19 cellular contexts compared by ENCODE assay signal in genomic region chr4:121819216-121819980, GRCh38. TPM values are rescaled to one million over a fixed set of nuclear protein-coding genes. Genes with fewer than 3 reads are reported as not detected.
A peak's percentile ranks its signal among the peaks of the same experiment; 100 is the strongest.
DNase-seq lines count a peak whose midpoint lies in the region; ATAC-seq and TF ChIP-seq lines count a peak whose summit lies in the region.
"Had no signal": no experiment of that assay in that cellular context is flagged by ENCODE, and none has a peak within 500 bp of the region (broad histone marks: within the 10 kb centered on the region; RNA-seq: fewer than 3 reads in every experiment).

No MANE protein-coding gene starts in this region.

- POLR2A ChIA-PET in SK-N-SH (lab: Yijun Ruan, JAX) = interaction anchor here (0.6 kb wide), 1 partner anchor 18 kb away, joined by 3 read pairs; the partner anchor contains the start of gene EXOSC9

- H3K9me3 ChIP-seq in SK-N-SH = no peaks in the 10 kb centered on the region; the same call in 1 of the 2 replicates
- H3K9me3 ChIP-seq: transverse colon had no signal

- peak overlapping the region; percentile 94 for H3K4me2 ChIP-seq in SK-N-SH

- H3F3A ChIP-seq in SK-N-SH (replicated peaks; ENCODE audit: insufficient read depth) = peaks cover 85% of the 10 kb centered on the region

- peaks cover 91% of the 10 kb centered on the region for H3K79me2 ChIP-seq in SK-N-SH (ENCODE audit: insufficient read depth)

- H4K20me1 ChIP-seq in SK-N-SH (ENCODE audit: insufficient read depth) = no peaks in the 10 kb centered on the region; the same call in 1 of the 2 replicates

- ATAC-seq in stimulated activated memory B cell treated with anti-CD40 and anti-IgM and Interleukin-4, amounts not matched to agents 10 μg/mL and 1 μg/mL and 100 μg/mL, for 72 hours = no peak
- ATAC-seq in HG03442 (IDR thresholded peaks at IDR 0.05; ENCODE audit: unreplicated experiment) = no peak
- ATAC-seq: right cardiac atrium had no signal

- H3K4me1 ChIP-seq in SK-N-SH (ENCODE audit: control insufficient read depth in 1 of 2, insufficient read depth in 2 of 2, low read depth in 1 of 2, low read length in 1 of 2) = peaks cover 12 to 33% of the 10 kb centered on the region in 2 experiments; a peak in 3 of 4 replicates

- no peaks in the 10 kb centered on the region for H3K27me3 ChIP-seq in SK-N-SH (ENCODE audit: insufficient read depth)
- H3K27me3 ChIP-seq: transverse colon had no signal

- intact Hi-C loops in activated naive CD4-positive, alpha-beta T cell treated with anti-CD3 and anti-CD28 coated beads for 36 hours (cut with micrococcal nuclease) = no loop called here

- no peak for TF ChIP-seq CTCF in SK-N-SH (IDR thresholded peaks at IDR 0.05)
- no peak for TF ChIP-seq CTCF in cardiac fibroblast (IDR thresholded peaks at IDR 0.05; ENCODE audit: low read depth, low read length)
- no peak for TF ChIP-seq CTCF in osteocyte (IDR thresholded peaks at IDR 0.05)

- no peaks in the 10 kb centered on the region for H3K9me3 Mint-ChIP-seq in activated naive CD4-positive, alpha-beta T cell treated with anti-CD3 and anti-CD28 coated beads for 36 hours
- no peaks in the 10 kb centered on the region for H3K9me3 Mint-ChIP-seq in osteocyte (ENCODE audit: unreplicated experiment)
- no peaks in the 10 kb centered on the region for H3K9me3 Mint-ChIP-seq in stimulated activated memory B cell treated with anti-CD40 and anti-IgM and Interleukin-4, amounts not matched to agents 10 μg/mL and 1 μg/mL and 100 μg/mL, for 72 hours
- H3K9me3 Mint-ChIP-seq: immature natural killer cell had no signal

- H3K4me1 Mint-ChIP-seq in activated naive CD4-positive, alpha-beta T cell treated with anti-CD3 and anti-CD28 coated beads for 36 hours (ENCODE audit: low read depth) = peaks cover 21% of the 10 kb centered on the region
- peaks cover 40% of the 10 kb centered on the region for H3K4me1 Mint-ChIP-seq in osteocyte (ENCODE audit: unreplicated experiment)
- H3K4me1 Mint-ChIP-seq in stimulated activated memory B cell treated with anti-CD40 and anti-IgM and Interleukin-4, amounts not matched to agents 10 μg/mL and 1 μg/mL and 100 μg/mL, for 72 hours = peaks cover 13% of the 10 kb centered on the region

- H3K27ac ChIP-seq in SK-N-SH (ENCODE audit: low read depth in 2 of 2, low read length in 1 of 2) = peak overlapping the region; percentile 54 to 63; a peak in 3 of 4 replicates
- H3K27ac ChIP-seq: transverse colon had no signal

- H3K9me2 ChIP-seq in SK-N-SH = no peaks in the 10 kb centered on the region

- CTCF ChIA-PET in activated naive CD4-positive, alpha-beta T cell treated with anti-CD3 and anti-CD28 coated beads for 36 hours (lab: Charles Lee) = interaction anchor here (0.6 to 0.7 kb wide), 2 partner anchors 8 to 758 kb away, joined by 3 read pairs; no protein-coding TSS in a partner anchor
- CTCF ChIA-PET in SK-N-SH (lab: Yijun Ruan, JAX) = no interaction called here

- H3K4me3 ChIP-seq in SK-N-SH (ENCODE audit: low read depth in 2 of 2, low read length in 1 of 2) (no peak overlapping the region), cardiac fibroblast (replicated peaks in 1 of 2; ENCODE audit: low read depth in 2 of 2, low read length in 2 of 2) (no peak overlapping the region)
- H3K4me3 ChIP-seq: transverse colon had no signal

- TF ChIP-seq RAD21 in SK-N-SH (IDR thresholded peaks at IDR 0.05; ENCODE audit: low read length) = no peak

- whole genome bisulfite sequencing in SK-N-SH (ENCODE audit: low lambda C conversion rate) = 71% methylated on average over 2 of the region's 2 CpGs

- no peaks in the 10 kb centered on the region for H3K27me3 Mint-ChIP-seq in activated naive CD4-positive, alpha-beta T cell treated with anti-CD3 and anti-CD28 coated beads for 36 hours (ENCODE audit: low read depth)
- no peaks in the 10 kb centered on the region for H3K27me3 Mint-ChIP-seq in osteocyte (ENCODE audit: unreplicated experiment)
- no peaks in the 10 kb centered on the region for H3K27me3 Mint-ChIP-seq in stimulated activated memory B cell treated with anti-CD40 and anti-IgM and Interleukin-4, amounts not matched to agents 10 μg/mL and 1 μg/mL and 100 μg/mL, for 72 hours

- H2AFZ ChIP-seq in SK-N-SH (ENCODE audit: low read depth) = no peak overlapping the region; the same call in 1 of the 2 replicates

- TF ChIP-seq EP300 in SK-N-SH (IDR thresholded peaks at IDR 0.05; ENCODE audit: borderline replicate concordance in 1 of 2, low read depth in 1 of 2, low read length in 1 of 2) = no peak

- no peak for DNase-seq in activated naive CD4-positive, alpha-beta T cell treated with anti-CD3 and anti-CD28 coated beads for 36 hours
- no peak for DNase-seq in activated naive CD4-positive, alpha-beta T cell treated with anti-CD3 and anti-CD28 coated beads, Interleukin-2, amount 50 U/mL, for 16 hours
- no peak for DNase-seq in SK-N-SH
- DNase-seq in cardiac fibroblast (ENCODE audit: low read depth in 2 of 2) = peak; percentile 15 to 28
- DNase-seq in osteocyte (ENCODE audit: extremely low spot score, unreplicated experiment) = no peak
- no peak for DNase-seq in NOMO-1 (lab: John Stamatoyannopoulos, UW; ENCODE audit: unreplicated experiment in 2 of 2)
- DNase-seq: activated gamma-delta T cell; cerebellar nuclear complex; DMS 273 treated with DMSO at 0.1 percent for 48 hours; GOT3; immature natural killer cell; NCI-H2081 treated with DMSO at 0.1 percent for 48 hours; right cardiac atrium; stimulated activated CD8-positive, alpha-beta memory T cell treated with anti-CD3 and anti-CD28 coated beads, Interleukin-4, amount 100 ng/mL, for 48 hours; T1000; transverse colon had no signal

- H3K27ac Mint-ChIP-seq in activated naive CD4-positive, alpha-beta T cell treated with anti-CD3 and anti-CD28 coated beads for 36 hours = peak overlapping the region; percentile 9
- peak overlapping the region; percentile 59 for H3K27ac Mint-ChIP-seq in osteocyte (ENCODE audit: unreplicated experiment)
- H3K27ac Mint-ChIP-seq in stimulated activated memory B cell treated with anti-CD40 and anti-IgM and Interleukin-4, amounts not matched to agents 10 μg/mL and 1 μg/mL and 100 μg/mL, for 72 hours = no peak overlapping the region

- H3K36me3 ChIP-seq in SK-N-SH (replicated peaks in 1 of 2; ENCODE audit: control insufficient read depth in 1 of 2, insufficient read depth in 2 of 2, low read length in 1 of 2) = peaks cover 60 to 65% of the 10 kb centered on the region in 2 experiments

- H3K4me3 Mint-ChIP-seq in activated naive CD4-positive, alpha-beta T cell treated with anti-CD3 and anti-CD28 coated beads for 36 hours = no peak overlapping the region
- no peak overlapping the region for H3K4me3 Mint-ChIP-seq in osteocyte (ENCODE audit: unreplicated experiment)
- H3K4me3 Mint-ChIP-seq in stimulated activated memory B cell treated with anti-CD40 and anti-IgM and Interleukin-4, amounts not matched to agents 10 μg/mL and 1 μg/mL and 100 μg/mL, for 72 hours = no peak overlapping the region
- H3K4me3 Mint-ChIP-seq: immature natural killer cell had no signal

- peak overlapping the region; percentile 31; the same call in 1 of the 2 replicates for H3K9ac ChIP-seq in SK-N-SH

- peaks cover 57% of the 10 kb centered on the region for H3K36me3 Mint-ChIP-seq in activated naive CD4-positive, alpha-beta T cell treated with anti-CD3 and anti-CD28 coated beads for 36 hours (ENCODE audit: low read depth)
- H3K36me3 Mint-ChIP-seq in osteocyte (ENCODE audit: unreplicated experiment) = peaks cover 20% of the 10 kb centered on the region
- H3K36me3 Mint-ChIP-seq in stimulated activated memory B cell treated with anti-CD40 and anti-IgM and Interleukin-4, amounts not matched to agents 10 μg/mL and 1 μg/mL and 100 μg/mL, for 72 hours = peaks cover 5% of the 10 kb centered on the region

TF ChIP-seq in SK-N-SH, 30 proteins besides CTCF, POLR2A, EP300 and RAD21:
- TF ChIP-seq, protein P1, sequence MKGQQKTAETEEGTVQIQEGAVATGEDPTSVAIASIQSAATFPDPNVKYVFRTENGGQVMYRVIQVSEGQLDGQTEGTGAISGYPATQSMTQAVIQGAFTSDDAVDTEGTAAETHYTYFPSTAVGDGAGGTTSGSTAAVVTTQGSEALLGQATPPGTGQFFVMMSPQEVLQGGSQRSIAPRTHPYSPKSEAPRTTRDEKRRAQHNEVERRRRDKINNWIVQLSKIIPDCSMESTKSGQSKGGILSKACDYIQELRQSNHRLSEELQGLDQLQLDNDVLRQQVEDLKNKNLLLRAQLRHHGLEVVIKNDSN (IDR thresholded peaks at IDR 0.05; ENCODE audit: borderline replicate concordance, low read depth) = no peak
- TF ChIP-seq TCF12 (IDR thresholded peaks at IDR 0.05) (no peak), NFIC (IDR thresholded peaks at IDR 0.05; ENCODE audit: borderline replicate concordance) (0 out of 2 replicates have a peak, but pooled peaks have one; percentile 5)

RNA-seq across cellular contexts. Expression of gene CCNA2, which starts 4.3 kb away (rescaled TPM):
- total RNA-seq in activated naive CD4-positive, alpha-beta T cell treated with anti-CD3 and anti-CD28 coated beads for 36 hours = 100 to 1,000 TPM; 133 to 138 TPM
- polyA plus RNA-seq in SK-N-SH (2012; rRNA removed) = 23.0 and 23.8 TPM in 2 replicates
- polyA plus RNA-seq in SK-N-SH (2012; cell fraction: cytosol; rRNA removed) = 27.7 and 29.2 TPM in 2 replicates
- 10.8 and 15.6 TPM in 2 replicates for polyA plus RNA-seq in SK-N-SH (2012; cell fraction: nucleus; rRNA removed)
- 9.6 and 10.6 TPM in 2 replicates for total RNA-seq in osteocyte

RNA-seq across cellular contexts. Expression of gene EXOSC9, which starts 18.3 kb away (rescaled TPM):
- total RNA-seq in activated naive CD4-positive, alpha-beta T cell treated with anti-CD3 and anti-CD28 coated beads for 36 hours = 10 to 100 TPM; 57.7 to 58.7 TPM
- polyA plus RNA-seq in SK-N-SH (2012; rRNA removed) = 38.8 and 49.5 TPM in 2 replicates
- polyA plus RNA-seq in SK-N-SH (2012; cell fraction: cytosol; rRNA removed) = 50.8 and 60.6 TPM in 2 replicates
- polyA plus RNA-seq in SK-N-SH (2012; cell fraction: nucleus; rRNA removed) = 28.9 and 68.8 TPM in 2 replicates
- 23.3 and 24.0 TPM in 2 replicates for total RNA-seq in osteocyte

RNA-seq across cellular contexts. Expression of gene BBS7, which starts 50.9 kb away (rescaled TPM):
- total RNA-seq in activated naive CD4-positive, alpha-beta T cell treated with anti-CD3 and anti-CD28 coated beads for 36 hours = 10 to 100 TPM; 16.6 to 19.4 TPM
- polyA plus RNA-seq in SK-N-SH (2012; rRNA removed) = 24.3 and 27.3 TPM in 2 replicates
- polyA plus RNA-seq in SK-N-SH (2012; cell fraction: cytosol; rRNA removed) = 26.6 and 26.8 TPM in 2 replicates
- 23.3 and 26.5 TPM in 2 replicates for polyA plus RNA-seq in SK-N-SH (2012; cell fraction: nucleus; rRNA removed)
- 18.9 and 19.0 TPM in 2 replicates for total RNA-seq in osteocyte

RNA-seq across cellular contexts. Expression of gene SMIM43, which starts 54.4 kb away (rescaled TPM):
- total RNA-seq in activated naive CD4-positive, alpha-beta T cell treated with anti-CD3 and anti-CD28 coated beads for 36 hours = not detected
- 37.2 and 59.1 TPM in 2 replicates for polyA plus RNA-seq in SK-N-SH (2012; rRNA removed)
- polyA plus RNA-seq in SK-N-SH (2012; cell fraction: cytosol; rRNA removed) = 50.5 and 56.0 TPM in 2 replicates
- polyA plus RNA-seq in SK-N-SH (2012; cell fraction: nucleus; rRNA removed) = 59.9 and 106 TPM in 2 replicates
- not detected in 2 replicates for total RNA-seq in osteocyte
- total RNA-seq: RPMI7951 had no signal
- polyA plus RNA-seq: immature natural killer cell had no signal

Comparison
In these comparisons a context has a peak if more than half of its experiments do, and no peak if none do; other contexts are left out.
1. DNase-seq: peak in cardiac fibroblast (2 of 2); none in activated naive CD4-positive, alpha-beta T cell treated with anti-CD3 and anti-CD28 coated beads for 36 hours (single experiment), activated naive CD4-positive, alpha-beta T cell treated with anti-CD3 and anti-CD28 coated beads, Interleukin-2, amount 50 U/mL, for 16 hours (single experiment), SK-N-SH (single experiment), osteocyte (single experiment) and NOMO-1 (0 of 2).
2. RNA of gene CCNA2, which starts 4.3 kb away (total RNA-seq): 133 to 138 TPM in activated naive CD4-positive, alpha-beta T cell treated with anti-CD3 and anti-CD28 coated beads for 36 hours; 9.6 to 10.6 TPM in osteocyte; every median in the first group is over 10 times any median in the second.